Comparison of ENCODE assay signal across 2 cellular contexts in the genomic region with DNA sequence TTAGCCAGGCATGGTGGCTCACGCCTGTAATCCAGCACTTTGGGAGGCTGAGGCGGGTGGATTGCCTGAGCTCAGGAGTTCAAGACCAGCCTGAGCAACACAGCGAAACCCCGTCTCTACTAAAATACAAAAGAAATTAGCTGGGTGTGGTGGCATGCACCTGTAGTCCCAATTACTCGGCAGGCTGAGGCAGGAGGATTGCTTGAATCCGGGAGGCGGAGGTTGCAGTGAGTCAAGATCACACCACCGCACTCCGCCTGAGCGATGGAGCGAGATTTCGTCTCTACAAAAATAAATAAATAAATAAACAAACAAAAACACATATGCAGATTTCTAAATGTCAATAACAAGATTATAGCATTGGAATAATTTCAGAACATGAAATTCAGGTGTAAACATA. TPM values are rescaled to one million over a fixed set of nuclear protein-coding genes. Genes with fewer than 3 reads are reported as not detected.
"Had no signal": no experiment of that assay in that cellular context is flagged by ENCODE, and none has a peak within 500 bp of the region (broad histone marks: within the 10 kb centered on the region; RNA-seq: fewer than 3 reads in every experiment).

No MANE protein-coding gene starts in this region.

RNA-seq across cellular contexts. Expression of a gene that starts 58.6 kb away (rescaled TPM):
- total RNA-seq: GM23248, HFFc6 had no signal
- polyA plus RNA-seq: GM23248 had no signal
